ENCODE assay signal across 15 cellular contexts in genomic region chr7:78673272-78673671, GRCh38.
"Had no signal": no experiment of that assay in that cellular context is flagged by ENCODE, and none has a peak within 500 bp of the region (broad histone marks: within the 10 kb centered on the region; RNA-seq: fewer than 3 reads in every experiment).

No MANE protein-coding gene starts in this region.

- H3K36me3 ChIP-seq: gastroesophageal sphincter, heart right ventricle, neutrophil, tibial artery, uterus had no signal

- ATAC-seq: activated CD4-positive, alpha-beta T cell treated with anti-CD3 and anti-CD28 coated beads for 36 hours; gastroesophageal sphincter; heart right ventricle; left cardiac atrium; naive thymus-derived CD4-positive, alpha-beta T cell; stimulated activated effector memory CD8-positive, alpha-beta T cell treated with anti-CD3 and anti-CD28 coated beads, Interleukin-12 subunit alpha, Interleukin-12 subunit beta, amount 100 ng/mL, for 72 hours had no signal

- H3K4me1 ChIP-seq: gastroesophageal sphincter, heart right ventricle, tibial artery, uterus had no signal

- DNase-seq: activated CD4-positive, alpha-beta memory T cell treated with anti-CD3 and anti-CD28 coated beads, Interleukin-2, amount 10 ng/mL, durations not matched to agents 7 days and 5 days; activated CD4-positive, alpha-beta T cell treated with anti-CD3 and anti-CD28 coated beads for 36 hours; activated effector memory CD4-positive, alpha-beta T cell treated with Interleukin-2 at 50 U/mL for 16 hours; activated naive CD4-positive, alpha-beta T cell treated with anti-CD3 and anti-CD28 coated beads, Interleukin-2, amount 50 U/mL, for 16 hours; activated T-cell treated with anti-CD3 and anti-CD28 coated beads, Interleukin-2, amount 50 U/mL, for 24 hours; erythroblast; heart right ventricle; left cardiac atrium; naive thymus-derived CD4-positive, alpha-beta T cell; retina; tibial artery; uterus had no signal

- H3K4me3 ChIP-seq: gastroesophageal sphincter, heart right ventricle, tibial artery, uterus had no signal

- H3K27ac ChIP-seq: gastroesophageal sphincter, heart right ventricle, neutrophil, tibial artery, uterus had no signal

- H3K9me3 ChIP-seq: gastroesophageal sphincter, heart right ventricle, neutrophil, tibial artery, uterus had no signal

- H3K27me3 ChIP-seq: gastroesophageal sphincter, heart right ventricle, neutrophil, tibial artery, uterus had no signal
